In genomic region chrX:110412971-110413726, GRCh38 we compare ENCODE assay signal across 8 cellular contexts. TPM values are rescaled to one million over a fixed set of nuclear protein-coding genes. Genes with fewer than 3 reads are reported as not detected.
DNase-seq lines count a peak whose midpoint lies in the region; ATAC-seq and TF ChIP-seq lines count a peak whose summit lies in the region.

No MANE protein-coding gene starts in this region.

- no peak overlapping the region for H2BK12ac ChIP-seq in trophoblast cell (ENCODE audit: low read length)

- H3K27ac ChIP-seq in SJSA1: no peak overlapping the region
- H3K27ac ChIP-seq in trophoblast cell (ENCODE audit: low read depth, low read length): no peak overlapping the region
- H3K27ac ChIP-seq in upper lobe of left lung: no peak overlapping the region

- H3K14ac ChIP-seq in trophoblast cell (ENCODE audit: low read length): no peak overlapping the region

- no peak overlapping the region for H2BK5ac ChIP-seq in trophoblast cell (ENCODE audit: low read depth, low read length, poor library complexity)

- H3K23ac ChIP-seq in trophoblast cell (ENCODE audit: low read length): no peak overlapping the region

- H3K4me3 ChIP-seq in LNCaP clone FGC (ENCODE audit: low read depth, low read length) (no peak overlapping the region), SJSA1 (no peak overlapping the region), trophoblast cell (ENCODE audit: low read depth, low read length) (no peak overlapping the region), upper lobe of left lung (no peak overlapping the region)

- no peak for TF ChIP-seq POLR2A in upper lobe of left lung (IDR thresholded peaks at IDR 0.05)

- no peaks in the 10 kb centered on the region for H3K79me1 ChIP-seq in trophoblast cell (ENCODE audit: low read length)

- no peak overlapping the region for H2BK120ac ChIP-seq in trophoblast cell (ENCODE audit: insufficient read depth, low read length, poor library complexity)

- H3K27me3 ChIP-seq in SJSA1 (replicated peaks): no peaks in the 10 kb centered on the region
- no peaks in the 10 kb centered on the region for H3K27me3 ChIP-seq in trophoblast cell (ENCODE audit: insufficient read depth, low read length)
- H3K27me3 ChIP-seq in upper lobe of left lung: no peaks in the 10 kb centered on the region

- H3K4ac ChIP-seq in trophoblast cell (ENCODE audit: low read depth, low read length): no peak overlapping the region

- H2AK5ac ChIP-seq in trophoblast cell (ENCODE audit: low read length): no peak overlapping the region

- H3K4me1 ChIP-seq in SJSA1 (replicated peaks) (peaks cover 15% of the 10 kb centered on the region), trophoblast cell (ENCODE audit: control insufficient read depth in 1 of 2, insufficient read depth in 2 of 2, low read length in 2 of 2) (peaks cover 0 to 4% of the 10 kb centered on the region in 2 experiments), upper lobe of left lung (peaks cover 0 to 6% (median 0%) of the 10 kb centered on the region in 4 donors)

- H4K8ac ChIP-seq in trophoblast cell (ENCODE audit: low read depth, low read length): peak overlapping the region; percentile 88

- WGBS in trophoblast cell (ENCODE audit: extremely low coverage, insufficient coverage, insufficient read length): no CpG with 5 or more reads among the region's 18 CpGs
- WGBS in upper lobe of left lung, 2 donors: 17 to 24% methylated on average over 18 of the region's 18 CpGs

- H4K91ac ChIP-seq in trophoblast cell (ENCODE audit: low read depth, low read length): peak overlapping the region; percentile 62

- DNase-seq in DMS53 (lab: John Stamatoyannopoulos, UW) (peak; percentile 81), LNCaP clone FGC (ENCODE audit: low read depth) (peak; percentile 14), SJSA1 (ENCODE audit: low read depth in 1 of 2, low spot score in 2 of 2) (peak; percentile 27 to 53), glutamatergic neuron (peak; percentile 79), trophoblast cell (peak; percentile 50 to 76), upper lobe of left lung (peak in 1 of 2 donors; percentile 73)
- peak; percentile 17 to 58 (median 39) for DNase-seq in activated naive CD4-positive, alpha-beta T cell (lab: John Stamatoyannopoulos, UW)

- H3K79me2 ChIP-seq in trophoblast cell (ENCODE audit: control insufficient read depth, insufficient read depth, low read length, poor library complexity): no peaks in the 10 kb centered on the region

- no peak overlapping the region for H4K12ac ChIP-seq in trophoblast cell (ENCODE audit: low read depth, low read length)

- H3K18ac ChIP-seq in trophoblast cell (ENCODE audit: low read length): no peak overlapping the region

- no peaks in the 10 kb centered on the region for H3K9me3 Mint-ChIP-seq in glutamatergic neuron (ENCODE audit: unreplicated experiment)

- TF ChIP-seq CTCF in LNCaP clone FGC (IDR thresholded peaks at IDR 0.05; ENCODE audit: control insufficient read depth, extremely low read depth, insufficient read depth) (peak; percentile 75), glutamatergic neuron (IDR thresholded peaks at IDR 0.05; ENCODE audit: partially characterized antibody, unreplicated experiment) (peak; percentile 75), upper lobe of left lung (IDR thresholded peaks at IDR 0.05) (peak; percentile 56 to 88 (median 75))

- H3K9ac ChIP-seq in trophoblast cell (ENCODE audit: low read length): no peak overlapping the region

- peak overlapping the region; percentile 20 for H3K4me3 Mint-ChIP-seq in glutamatergic neuron (ENCODE audit: unreplicated experiment)

- H3K27me3 Mint-ChIP-seq in glutamatergic neuron (ENCODE audit: unreplicated experiment): no peaks in the 10 kb centered on the region

- peak overlapping the region; percentile 66 for H3K27ac Mint-ChIP-seq in glutamatergic neuron (ENCODE audit: unreplicated experiment)

- peaks cover 5% of the 10 kb centered on the region for H3K4me1 Mint-ChIP-seq in glutamatergic neuron (ENCODE audit: low read depth, unreplicated experiment)

- no peaks in the 10 kb centered on the region for H3K36me3 Mint-ChIP-seq in glutamatergic neuron (ENCODE audit: unreplicated experiment)

- no peak overlapping the region for H2AFZ ChIP-seq in trophoblast cell (ENCODE audit: insufficient read depth, low read length, poor library complexity)

- H3K9me3 ChIP-seq in SJSA1 (replicated peaks) (no peaks in the 10 kb centered on the region), trophoblast cell (ENCODE audit: insufficient read depth, low read depth, low read length) (no peaks in the 10 kb centered on the region), upper lobe of left lung (no peaks in the 10 kb centered on the region)

- H3K36me3 ChIP-seq in SJSA1: no peaks in the 10 kb centered on the region
- no peaks in the 10 kb centered on the region for H3K36me3 ChIP-seq in trophoblast cell (ENCODE audit: control insufficient read depth in 1 of 2, insufficient read depth in 2 of 2, low read length in 2 of 2)
- no peaks in the 10 kb centered on the region for H3K36me3 ChIP-seq in upper lobe of left lung

- ATAC-seq in GM21619 (IDR thresholded peaks at IDR 0.05; ENCODE audit: unreplicated experiment) (peak; percentile 59), upper lobe of left lung (ENCODE audit: low FRiP score in 2 of 2) (peak; percentile 88 to 92)

- TF ChIP-seq EP300 in upper lobe of left lung (IDR thresholded peaks at IDR 0.05): no peak

- H3K4me2 ChIP-seq in trophoblast cell (ENCODE audit: low read length): no peak overlapping the region

RNA-seq across cellular contexts. Expression of gene RTL9, which starts 54.5 kb away (rescaled TPM):
- 0.11 TPM in 1 of 2 replicates, not detected in the other for total RNA-seq in SJSA1 (2014; rRNA removed; shearing (Covaris generic))
- total RNA-seq in glutamatergic neuron (ENCODE audit: unreplicated experiment) (1.8 TPM), upper lobe of left lung (under 1 TPM in 4 of 6 donors, not detected in 2; under 0.01 to 0.51 (median 0.18) TPM)
- polyA plus RNA-seq in trophoblast cell (2013): 0.14 and 0.15 TPM in 2 replicates
